In genomic region chr3:171187706-171188290, GRCh38 we compare ENCODE assay signal across 8 cellular contexts.
A peak's percentile ranks its signal among the peaks of the same experiment; 100 is the strongest.
DNase-seq lines count a peak whose midpoint lies in the region; ATAC-seq, FAIRE-seq and TF ChIP-seq lines count a peak whose summit lies in the region.
"Had no signal": no experiment of that assay in that cellular context is flagged by ENCODE, and none has a peak within 500 bp of the region (broad histone marks: within the 10 kb centered on the region; RNA-seq: fewer than 3 reads in every experiment).

No MANE protein-coding gene starts in this region.

- H3K9me3 Mint-ChIP-seq in activated naive CD4-positive, alpha-beta T cell treated with anti-CD3 and anti-CD28 coated beads, Interleukin-2, amount 10 ng/mL, durations not matched to agents 7 days and 5 days: no peaks in the 10 kb centered on the region

- no peak for FAIRE-seq in bronchial epithelial cell (lab: Jason Lieb, UNC)

- H3K36me3 ChIP-seq in bronchial epithelial cell (ENCODE audit: control insufficient read depth, insufficient read depth, low read length) (no peaks in the 10 kb centered on the region), right lobe of liver (no peaks in the 10 kb centered on the region)
- H3K36me3 ChIP-seq: neutrophil had no signal

- H3K9me3 ChIP-seq in right lobe of liver: no peaks in the 10 kb centered on the region
- H3K9me3 ChIP-seq: neutrophil had no signal

- H3K4me1 Mint-ChIP-seq in activated naive CD4-positive, alpha-beta T cell treated with anti-CD3 and anti-CD28 coated beads, Interleukin-2, amount 10 ng/mL, durations not matched to agents 7 days and 5 days: peaks cover 38% of the 10 kb centered on the region

- 32% methylated on average over 5 of the region's 5 CpGs for WGBS in right lobe of liver (ENCODE audit: insufficient coverage, low coverage, low lambda C conversion rate, missing lambda C conversion rate)

- CTCF ChIA-PET in activated naive CD4-positive, alpha-beta T cell treated with anti-CD3 and anti-CD28 coated beads, Interleukin-2, amount 10 ng/mL, durations not matched to agents 7 days and 5 days (lab: Charles Lee): interaction anchor here (0.7 to 2.4 kb wide), 8 partner anchors 11 to 291 kb away, joined by 3 to 7 read pairs (median 3); no protein-coding TSS in a partner anchor

- H3K27me3 ChIP-seq in bronchial epithelial cell (ENCODE audit: control insufficient read depth, insufficient read depth, low read length): no peaks in the 10 kb centered on the region
- H3K27me3 ChIP-seq in right lobe of liver: no peaks in the 10 kb centered on the region
- H3K27me3 ChIP-seq: neutrophil had no signal

- H3K4me1 ChIP-seq in right lobe of liver: peaks cover 0 to 11% (median 2%) of the 10 kb centered on the region in 4 donors

- H3K27me3 Mint-ChIP-seq in activated naive CD4-positive, alpha-beta T cell treated with anti-CD3 and anti-CD28 coated beads, Interleukin-2, amount 10 ng/mL, durations not matched to agents 7 days and 5 days: no peaks in the 10 kb centered on the region

- H3K4me3 ChIP-seq in bronchial epithelial cell (ENCODE audit: low read depth, low read length) (no peak overlapping the region), right lobe of liver (no peak overlapping the region)

- peaks cover 52% of the 10 kb centered on the region for H3K36me3 Mint-ChIP-seq in activated naive CD4-positive, alpha-beta T cell treated with anti-CD3 and anti-CD28 coated beads, Interleukin-2, amount 10 ng/mL, durations not matched to agents 7 days and 5 days

- in situ Hi-C loops in G401 (cut with HindIII; ENCODE audit: low sequenced_read_pairs): no loop called here

- H3K4me3 Mint-ChIP-seq in activated naive CD4-positive, alpha-beta T cell treated with anti-CD3 and anti-CD28 coated beads, Interleukin-2, amount 10 ng/mL, durations not matched to agents 7 days and 5 days: no peak overlapping the region

- H3K27ac ChIP-seq in right lobe of liver: no peak overlapping the region
- H3K27ac ChIP-seq: neutrophil had no signal

- DNase-seq in G401 (ENCODE audit: low spot score): peak; percentile 30
- DNase-seq in NCI-H526 treated with DMSO at 0.1 percent for 48 hours (lab: John Stamatoyannopoulos, UW): peak; percentile 47
- peak; percentile 46 for DNase-seq in bronchial epithelial cell (ENCODE audit: low read depth)
- DNase-seq in right lobe of liver: no peak
- no peak for DNase-seq in activated naive CD4-positive, alpha-beta T cell treated with anti-CD3 and anti-CD28 coated beads, Interleukin-2, amount 10 ng/mL, durations not matched to agents 7 days and 5 days

- ATAC-seq in HG02642 (IDR thresholded peaks at IDR 0.05; ENCODE audit: poor library complexity, unreplicated experiment) (peak; percentile 46), right lobe of liver (peak; percentile 89 to 93 (median 90)), HG02973 (IDR thresholded peaks at IDR 0.05; ENCODE audit: unreplicated experiment) (no peak)

- TF ChIP-seq CTCF in bronchial epithelial cell (IDR thresholded peaks at IDR 0.05; ENCODE audit: insufficient read depth, low read length, severe bottlenecking): peak; percentile 76
- peak; percentile 56 to 69 (median 68) for TF ChIP-seq CTCF in right lobe of liver (IDR thresholded peaks at IDR 0.05)

- no peak for TF ChIP-seq POLR2A in right lobe of liver (IDR thresholded peaks at IDR 0.05)

- intact Hi-C loops in right lobe of liver (cut with DNase I): no loop called here

- no peak overlapping the region for H3K27ac Mint-ChIP-seq in activated naive CD4-positive, alpha-beta T cell treated with anti-CD3 and anti-CD28 coated beads, Interleukin-2, amount 10 ng/mL, durations not matched to agents 7 days and 5 days

Comparison
In these comparisons a context has a peak if more than half of its experiments do, and no peak if none do; other contexts are left out.
1. DNase-seq: peak in G401 (single experiment), NCI-H526 treated with DMSO at 0.1 percent for 48 hours (single experiment) and bronchial epithelial cell (single experiment); none in right lobe of liver (0 of 3) and activated naive CD4-positive, alpha-beta T cell treated with anti-CD3 and anti-CD28 coated beads, Interleukin-2, amount 10 ng/mL, durations not matched to agents 7 days and 5 days (single experiment).